In the genomic region with DNA sequence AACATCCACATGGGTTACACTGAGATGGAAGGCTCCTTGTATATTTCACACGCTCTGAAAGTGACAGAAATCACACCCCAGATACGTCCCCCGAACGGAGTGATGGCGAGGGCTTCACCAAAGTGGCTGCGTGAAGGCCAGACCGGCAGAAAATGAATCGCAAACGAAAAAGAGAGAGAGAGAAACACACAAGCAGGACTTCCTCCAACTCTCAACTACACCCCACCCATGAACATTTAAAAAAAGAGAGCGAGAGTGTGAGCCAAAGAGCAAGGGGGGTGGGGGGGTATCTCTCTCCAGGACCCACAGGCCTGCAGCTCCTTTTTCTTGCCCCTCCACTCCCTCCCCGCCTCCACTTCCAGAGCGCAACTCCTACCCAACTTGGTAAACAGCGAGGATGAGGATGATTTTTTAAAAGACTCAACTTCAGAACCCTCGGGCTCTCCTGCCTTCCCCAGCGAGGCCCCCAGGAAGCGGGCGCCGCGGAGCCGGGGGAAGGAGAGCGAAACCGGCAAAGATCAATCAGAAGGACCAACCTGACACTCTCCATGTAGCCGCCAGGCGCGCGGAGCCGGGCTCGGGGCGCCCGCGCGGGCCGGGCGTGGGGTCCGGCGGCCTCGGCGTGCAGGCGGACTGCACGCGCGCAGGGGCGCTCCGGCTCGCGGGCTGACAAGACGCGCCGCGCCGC, we compare ENCODE assay signal across 8 cellular contexts.
DNase-seq lines count a peak whose midpoint lies in the region; ATAC-seq and TF ChIP-seq lines count a peak whose summit lies in the region.

No MANE protein-coding gene starts in this region.

- H3K36me3 ChIP-seq in WERI-Rb-1 = no peaks in the 10 kb centered on the region

- peak; percentile 43 for ATAC-seq in GM19023 (IDR thresholded peaks at IDR 0.05; ENCODE audit: unreplicated experiment)

- H3K4me3 ChIP-seq in AG04449 (ENCODE audit: low read depth, low read length) (peak overlapping the region; percentile 66), WERI-Rb-1 (ENCODE audit: low read depth, low read length) (peak overlapping the region; percentile 54)

- CTCF ChIA-PET in AG04449 (lab: Yijun Ruan, JAX) = no interaction called here

- DNase-seq in AG04449 (ENCODE audit: low read depth, low spot score) (no peak), HuH-7 (ENCODE audit: low spot score) (peak; percentile 20), WERI-Rb-1 (peak; percentile 9), kidney tubule cell (ENCODE audit: low spot score) (peak; percentile 63), cerebellar nuclear complex (lab: John Stamatoyannopoulos, UW) (no peak)
- peak; percentile 80 for DNase-seq in central memory CD4-positive, alpha-beta T cell
- peak; percentile 66 for DNase-seq in stimulated activated CD4-positive, alpha-beta T cell treated with anti-CD3 and anti-CD28 coated beads, Interleukin-1b, Interleukin-23, amount 100 ng/mL, for 48 hours

- H3K27ac ChIP-seq in WERI-Rb-1 = no peak overlapping the region

- H3K9me3 ChIP-seq in WERI-Rb-1 (ENCODE audit: severe bottlenecking) = no peaks in the 10 kb centered on the region

- no peak for TF ChIP-seq CTCF in AG04449 (IDR thresholded peaks at IDR 0.05; ENCODE audit: insufficient read depth, low read length, missing control alignments)
- no peak for TF ChIP-seq CTCF in WERI-Rb-1 (IDR thresholded peaks at IDR 0.05; ENCODE audit: low read depth, low read length)

- H3K27me3 ChIP-seq in WERI-Rb-1 (ENCODE audit: insufficient read depth, low read depth, severe bottlenecking) = peaks cover 10% of the 10 kb centered on the region

- POLR2A ChIA-PET in AG04449 (lab: Yijun Ruan, JAX) = interaction anchor here (0.7 to 1.1 kb wide), 3 partner anchors 12 to 38 kb away, joined by 3 to 4 read pairs (median 3); no protein-coding TSS in a partner anchor

Comparison
In these comparisons a context has a peak if more than half of its experiments do, and no peak if none do; other contexts are left out.
1. DNase-seq: peak in HuH-7 (single experiment), WERI-Rb-1 (single experiment), central memory CD4-positive, alpha-beta T cell (single experiment), kidney tubule cell (single experiment) and stimulated activated CD4-positive, alpha-beta T cell treated with anti-CD3 and anti-CD28 coated beads, Interleukin-1b, Interleukin-23, amount 100 ng/mL, for 48 hours (single experiment); none in AG04449 (single experiment) and cerebellar nuclear complex (0 of 2).